In the genomic region with DNA sequence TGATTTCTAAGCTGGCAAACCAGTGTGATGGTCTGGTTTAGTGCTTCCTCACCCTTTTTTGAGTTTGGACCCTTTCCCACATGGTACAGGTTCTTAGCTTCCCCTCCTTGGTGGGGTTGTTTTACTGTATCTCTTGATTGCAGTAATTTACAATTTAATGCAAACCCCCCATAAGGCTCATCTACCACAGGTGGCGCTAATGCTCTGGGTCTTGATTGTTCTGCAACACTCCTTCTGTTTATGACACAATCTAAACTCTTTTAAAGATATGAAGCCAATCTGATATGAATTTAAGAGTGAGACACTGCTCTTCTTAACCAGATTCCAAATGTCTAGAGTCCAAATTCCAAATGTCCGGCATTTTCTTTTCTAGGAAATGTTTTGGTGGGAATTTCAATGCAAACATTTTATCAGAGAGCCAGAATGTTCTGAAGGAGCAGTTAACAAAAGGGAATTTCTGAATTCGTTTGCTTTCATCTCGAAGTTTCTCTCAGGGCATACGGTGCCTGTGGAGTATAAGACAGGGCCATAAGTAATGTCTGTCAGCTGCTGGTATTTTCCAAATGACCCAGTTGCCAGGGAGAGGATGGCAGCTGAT, we compare ENCODE assay signal across 9 cellular contexts.
A peak's percentile ranks its signal among the peaks of the same experiment; 100 is the strongest.
DNase-seq lines count a peak whose midpoint lies in the region; ATAC-seq, FAIRE-seq and TF ChIP-seq lines count a peak whose summit lies in the region.
"Had no signal": no experiment of that assay in that cellular context is flagged by ENCODE, and none has a peak within 500 bp of the region (broad histone marks: within the 10 kb centered on the region; RNA-seq: fewer than 3 reads in every experiment).

No MANE protein-coding gene starts in this region.

- 53% methylated on average over 5 of the region's 5 CpGs for WGBS in suprapubic skin

- H3K4me2 ChIP-seq in SU-DHL-6 (ENCODE audit: low read depth, low read length, poor library complexity, severe bottlenecking), result no peak overlapping the region

- H3K27me3 ChIP-seq in SU-DHL-6 (ENCODE audit: low read length) (no peaks in the 10 kb centered on the region), dorsolateral prefrontal cortex (no peaks in the 10 kb centered on the region), suprapubic skin (no peaks in the 10 kb centered on the region)

- H2AFZ ChIP-seq in SU-DHL-6 (ENCODE audit: low read depth, low read length, severe bottlenecking), result no peak overlapping the region

- H4K20me1 ChIP-seq in SU-DHL-6 (ENCODE audit: low read depth, low read length), result no peaks in the 10 kb centered on the region

- H3K36me3 ChIP-seq in SU-DHL-6 (ENCODE audit: low read length) (no peaks in the 10 kb centered on the region), suprapubic skin (no peaks in the 10 kb centered on the region)

- H3K4me1 ChIP-seq in suprapubic skin, result no peaks in the 10 kb centered on the region

- ATAC-seq in GM18498 (IDR thresholded peaks at IDR 0.05; ENCODE audit: unreplicated experiment), result no peak

- no peaks in the 10 kb centered on the region for H3K9me3 ChIP-seq in SU-DHL-6 (ENCODE audit: insufficient read depth, low read length)
- no peaks in the 10 kb centered on the region for H3K9me3 ChIP-seq in suprapubic skin

- H3K4me3 ChIP-seq in SU-DHL-6 (ENCODE audit: insufficient read depth, low read length, poor library complexity, severe bottlenecking) (no peak overlapping the region), dorsolateral prefrontal cortex (no peak overlapping the region), suprapubic skin (no peak overlapping the region)

- no peaks in the 10 kb centered on the region for H3K27me3 Mint-ChIP-seq in osteocyte (ENCODE audit: unreplicated experiment)
- H3K27me3 Mint-ChIP-seq: memory B cell had no signal

- peaks cover 4% of the 10 kb centered on the region for H3K4me1 Mint-ChIP-seq in osteocyte (ENCODE audit: unreplicated experiment)

- no peak overlapping the region for H3K4me3 Mint-ChIP-seq in osteocyte (ENCODE audit: unreplicated experiment)
- H3K4me3 Mint-ChIP-seq: memory B cell had no signal

- H3K36me3 Mint-ChIP-seq in osteocyte (ENCODE audit: unreplicated experiment), result peaks cover 10% of the 10 kb centered on the region

- no peak for TF ChIP-seq EP300 in suprapubic skin (IDR thresholded peaks at IDR 0.05)

- TF ChIP-seq CTCF in D721Med (IDR thresholded peaks at IDR 0.05; ENCODE audit: insufficient read depth, missing control alignments) (peak; percentile 46), SU-DHL-6 (IDR thresholded peaks at IDR 0.05; ENCODE audit: insufficient read depth, low read length, poor library complexity, severe bottlenecking) (peak; percentile 80), dorsolateral prefrontal cortex (IDR thresholded peaks at IDR 0.05 in 54 of 56, conservative IDR thresholded peaks at IDR 0.05 in 2 of 56; ENCODE audit: low read depth in 1 of 56, partially characterized antibody in 56 of 56) (peak in 45 of 56 donors; percentile 18 to 56 (median 38)), osteocyte (IDR thresholded peaks at IDR 0.05) (peak; percentile 63), suprapubic skin (IDR thresholded peaks at IDR 0.05) (peak in 1 of 2 donors; percentile 39)

- H3K79me2 ChIP-seq in SU-DHL-6 (ENCODE audit: insufficient read depth, low read length), result no peaks in the 10 kb centered on the region

- H3K9ac ChIP-seq in SU-DHL-6 (ENCODE audit: low read length), result no peak overlapping the region

- H3K27ac Mint-ChIP-seq in osteocyte (ENCODE audit: unreplicated experiment), result no peak overlapping the region
- H3K27ac Mint-ChIP-seq: memory B cell had no signal

- DNase-seq in D721Med (ENCODE audit: insufficient read length, low spot score) (no peak), HT-29 (ENCODE audit: low spot score) (peak; percentile 36), dorsolateral prefrontal cortex (peak in 1 of 10 donors; percentile 24), osteocyte (ENCODE audit: extremely low spot score, unreplicated experiment) (no peak), ureter (ENCODE audit: low spot score) (no peak), suprapubic skin (ENCODE audit: low spot score in 2 of 2) (no peak)

- no peaks in the 10 kb centered on the region for H3F3A ChIP-seq in SU-DHL-6 (ENCODE audit: insufficient read depth)

- H3K27ac ChIP-seq in SU-DHL-6 (ENCODE audit: low read depth, low read length), result no peak overlapping the region
- H3K27ac ChIP-seq in dorsolateral prefrontal cortex, result peak overlapping the region in 10 of 59 donors; percentile 2 to 57 (median 11)
- H3K27ac ChIP-seq in suprapubic skin, result no peak overlapping the region

- H3K9me2 ChIP-seq in SU-DHL-6 (replicated peaks; ENCODE audit: insufficient read depth, low read length), result no peaks in the 10 kb centered on the region

- intact Hi-C loops in dorsolateral prefrontal cortex (cut with DNase I), result loop anchor here in 1 of 2 donors (10.0 kb wide), 1 partner anchor 808 kb away; no protein-coding TSS in a partner anchor

- H3K9me3 Mint-ChIP-seq in osteocyte (ENCODE audit: unreplicated experiment), result peaks cover 10% of the 10 kb centered on the region

- TF ChIP-seq POLR2A in suprapubic skin (IDR thresholded peaks at IDR 0.05), result no peak

- no peak for FAIRE-seq in D721Med (lab: Jason Lieb, UNC)
